Comparison of ENCODE assay signal across 1 cellular context in the genomic region with DNA sequence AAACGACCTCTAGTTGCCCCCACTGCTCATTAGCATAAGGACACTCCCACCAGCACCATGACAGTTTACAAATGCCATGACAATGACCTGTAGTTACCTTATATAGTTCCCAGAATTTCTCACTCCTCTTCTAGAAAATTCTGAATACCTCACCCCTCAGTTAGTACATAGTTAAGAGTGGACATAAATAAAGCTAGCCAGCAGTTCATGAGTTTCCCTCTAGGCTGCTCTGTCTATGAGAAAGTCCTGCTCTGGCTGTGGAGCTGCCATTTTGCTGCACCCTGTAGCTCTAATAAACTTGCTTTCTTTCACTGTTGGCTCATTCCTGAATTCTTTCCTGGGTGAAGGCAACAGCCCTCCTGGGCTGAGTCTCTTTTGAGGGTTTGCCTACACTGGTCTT.
TF ChIP-seq lines count a peak whose summit lies in the region.

No MANE protein-coding gene starts in this region.

TF ChIP-seq in GM23338, 12 proteins besides CTCF, POLR2A, EP300 and RAD21 (continued from another document):
- TF ChIP-seq ZNF462 (CRISPR knock-in tag; IDR thresholded peaks at IDR 0.05) (no peak), NANOG (IDR thresholded peaks at IDR 0.05; ENCODE audit: borderline replicate concordance) (no peak), EZH2 (IDR thresholded peaks at IDR 0.05; ENCODE audit: low read depth, unreplicated experiment) (no peak), CREB1 (CRISPR knock-in tag; IDR thresholded peaks at IDR 0.05; ENCODE audit: low read depth) (no peak), ZNF114 (CRISPR knock-in tag; IDR thresholded peaks at IDR 0.05) (no peak)
